Comparison of ENCODE assay signal across 9 cellular contexts in the genomic region with DNA sequence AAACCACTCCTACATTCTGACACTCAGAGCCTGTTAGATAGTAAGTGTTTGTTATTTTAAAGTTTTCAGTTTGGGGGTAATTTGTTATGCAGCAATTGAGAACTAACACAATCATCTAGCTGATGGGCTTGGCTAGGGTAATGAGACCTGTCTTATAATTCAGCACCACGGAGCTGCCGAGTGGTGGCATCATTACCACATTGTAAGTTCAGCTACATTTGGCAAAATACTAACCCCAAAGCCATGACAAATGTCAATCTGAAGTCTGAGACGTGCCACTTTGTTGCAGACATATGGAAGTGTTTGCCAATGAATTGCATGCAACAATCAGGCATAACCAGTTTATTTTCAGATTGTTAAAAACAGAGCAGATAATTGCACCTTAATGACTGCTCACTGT. TPM values are rescaled to one million over a fixed set of nuclear protein-coding genes. Genes with fewer than 3 reads are reported as not detected.
DNase-seq lines count a peak whose midpoint lies in the region; TF ChIP-seq lines count a peak whose summit lies in the region.
"Had no signal": no experiment of that assay in that cellular context is flagged by ENCODE, and none has a peak within 500 bp of the region (broad histone marks: within the 10 kb centered on the region; RNA-seq: fewer than 3 reads in every experiment).

No MANE protein-coding gene starts in this region.

- H3K27me3 ChIP-seq in neural progenitor cell (no peaks in the 10 kb centered on the region), sigmoid colon (no peaks in the 10 kb centered on the region)

- H3K9me3 ChIP-seq in neural progenitor cell (ENCODE audit: low read depth) (peaks cover 3% of the 10 kb centered on the region), sigmoid colon (peaks cover 0 to 3% (median 0%) of the 10 kb centered on the region in 4 donors)

- H3K4me2 ChIP-seq in neural progenitor cell = no peak overlapping the region

- no peak overlapping the region for H3K27ac Mint-ChIP-seq in neural progenitor cell

- no peaks in the 10 kb centered on the region for H3K4me1 Mint-ChIP-seq in neural progenitor cell

- H3K4me3 Mint-ChIP-seq in neural progenitor cell = no peak overlapping the region

- no peaks in the 10 kb centered on the region for H3K36me3 ChIP-seq in neural progenitor cell
- no peaks in the 10 kb centered on the region for H3K36me3 ChIP-seq in sigmoid colon

- H3K9ac ChIP-seq in neural progenitor cell = no peak overlapping the region

- H3K9me3 Mint-ChIP-seq in neural progenitor cell = no peaks in the 10 kb centered on the region

- CTCF ChIA-PET in HEK293T (lab: Yijun Ruan, JAX) = no interaction called here

- H3K4me1 ChIP-seq in neural progenitor cell (no peaks in the 10 kb centered on the region), sigmoid colon (no peaks in the 10 kb centered on the region)

- H3K4me3 ChIP-seq in neural progenitor cell (no peak overlapping the region), sigmoid colon (no peak overlapping the region)

- POLR2A ChIA-PET in HEK293T (lab: Yijun Ruan, JAX) = no interaction called here

- DNase-seq in EH (ENCODE audit: low read depth) (peak; percentile 28), NCI-H460 (ENCODE audit: extremely low read depth, low read depth) (peak; percentile 2), fibroblast of peridontal ligament (ENCODE audit: extremely low read depth) (peak; percentile 27), neural progenitor cell (ENCODE audit: low spot score) (no peak), sigmoid colon (no peak), HEK293T (ENCODE audit: extremely low spot score) (no peak), NOMO-1 treated with dmso at 0.1 percent for 144 hours (lab: John Stamatoyannopoulos, UW; ENCODE audit: unreplicated experiment) (no peak)
- no peak for DNase-seq in stimulated activated naive CD4-positive, alpha-beta T cell (lab: John Stamatoyannopoulos, UW)
- DNase-seq: T-helper 9 cell had no signal

- no peaks in the 10 kb centered on the region for H3K36me3 Mint-ChIP-seq in neural progenitor cell

- H3F3A ChIP-seq in neural progenitor cell (ENCODE audit: low read depth) = no peaks in the 10 kb centered on the region

- H3K27me3 Mint-ChIP-seq in neural progenitor cell (ENCODE audit: insufficient read depth, low read depth) = peaks cover 5% of the 10 kb centered on the region

- TF ChIP-seq CTCF in neural progenitor cell (IDR thresholded peaks at IDR 0.05) (peak; percentile 18), sigmoid colon (IDR thresholded peaks at IDR 0.05) (no peak)

- 21 to 54% methylated on average over 3 of the region's 3 CpGs for WGBS in sigmoid colon, 2 donors

- H3K27ac ChIP-seq in neural progenitor cell (no peak overlapping the region), sigmoid colon (no peak overlapping the region)

- no peak overlapping the region for H2AFZ ChIP-seq in neural progenitor cell (replicated peaks)

- intact Hi-C loops in sigmoid colon (cut with DNase I) = no loop called here

- no peaks in the 10 kb centered on the region for H3K79me2 ChIP-seq in neural progenitor cell (ENCODE audit: low read depth)

- no peak for TF ChIP-seq EP300 in sigmoid colon (IDR thresholded peaks at IDR 0.05)

- no peaks in the 10 kb centered on the region for H4K20me1 ChIP-seq in neural progenitor cell (ENCODE audit: low read depth)

- TF ChIP-seq POLR2A in sigmoid colon (IDR thresholded peaks at IDR 0.05) = no peak

TF ChIP-seq in HEK293T, 16 proteins besides CTCF, POLR2A, EP300 and RAD21:
- TF ChIP-seq SP1 (IDR thresholded peaks at IDR 0.05) (no peak), HDGF (IDR thresholded peaks at IDR 0.05; ENCODE audit: borderline replicate concordance) (no peak)
TF ChIP-seq in HEK293T: peak in this region for 0.

RNA-seq across cellular contexts. Expression of a gene that starts 52.7 kb away (rescaled TPM):
- total RNA-seq in NCI-H460 (2014; rRNA removed; shearing (Covaris generic)) = not detected in 2 replicates
- not detected in 2 replicates for polyA plus RNA-seq in NCI-H460 (2014; cell fraction: nucleus; rRNA removed)
- 0.09 and 0.40 TPM in 2 replicates for total RNA-seq in neural progenitor cell (ENCODE audit: low replicate concordance)
- total RNA-seq in sigmoid colon = 1 to 10 TPM in 3 of 4 donors, under 1 TPM in 1; 0.82 to 2.0 (median 1.4) TPM
- 10 to 100 TPM in 1 of 3 donors, under 1 TPM in 2; under 0.01 to 10.3 (median 0.69) TPM for polyA plus RNA-seq in sigmoid colon

Comparison
In these comparisons a context has a peak if more than half of its experiments do, and no peak if none do; other contexts are left out.
1. DNase-seq: peak in EH (single experiment), NCI-H460 (single experiment) and fibroblast of peridontal ligament (single experiment); none in neural progenitor cell (single experiment), stimulated activated naive CD4-positive, alpha-beta T cell (0 of 6), sigmoid colon (single experiment), HEK293T (single experiment) and NOMO-1 treated with dmso at 0.1 percent for 144 hours (single experiment).